ENCODE assay signal across 9 cellular contexts in the genomic region with DNA sequence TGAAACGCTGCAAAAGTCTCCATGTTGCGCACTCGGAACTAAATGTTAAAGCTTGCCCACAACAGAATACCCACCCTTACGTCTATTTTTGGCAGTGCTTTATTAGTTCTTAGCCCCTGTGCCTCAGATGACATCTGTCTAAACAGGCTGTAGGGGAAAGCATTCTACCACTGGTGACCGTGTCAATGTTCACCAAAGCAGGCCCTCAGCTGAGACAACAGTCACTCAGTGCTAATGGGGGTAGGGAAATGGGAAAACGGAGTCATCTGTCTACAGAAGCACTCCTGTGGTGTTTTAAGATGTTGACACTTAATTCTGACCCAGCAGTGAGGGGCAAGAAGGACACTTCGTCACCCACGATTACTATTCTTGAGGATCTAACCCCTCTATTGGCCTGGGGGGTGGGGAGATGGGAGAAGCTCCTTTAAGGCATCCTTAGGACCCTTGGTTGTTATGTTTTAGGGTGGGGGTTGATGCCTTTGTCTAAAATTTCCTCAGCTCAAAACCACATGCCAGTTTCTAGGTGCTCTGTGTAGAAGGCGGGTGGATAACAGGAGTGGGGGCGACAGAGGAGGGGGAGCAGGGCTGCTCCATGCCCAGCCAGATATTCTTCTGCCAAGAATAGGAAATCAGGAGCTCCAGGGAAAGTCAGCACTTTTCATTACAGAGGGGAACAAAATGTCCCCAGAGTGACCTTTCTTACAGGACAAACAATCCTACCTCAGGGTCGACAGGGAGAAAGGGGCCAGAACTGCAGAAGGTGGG. TPM values are rescaled to one million over a fixed set of nuclear protein-coding genes. Genes with fewer than 3 reads are reported as not detected.
DNase-seq lines count a peak whose midpoint lies in the region; ATAC-seq and TF ChIP-seq lines count a peak whose summit lies in the region.
"Had no signal": no experiment of that assay in that cellular context is flagged by ENCODE, and none has a peak within 500 bp of the region (broad histone marks: within the 10 kb centered on the region; RNA-seq: fewer than 3 reads in every experiment).

No MANE protein-coding gene starts in this region.

- peak overlapping the region in 1 of 2 donors; percentile 41 for H3K4me3 ChIP-seq in vagina

- peak overlapping the region; percentile 79 for H3K27ac ChIP-seq in vagina

- no peak for TF ChIP-seq CTCF in vagina (IDR thresholded peaks at IDR 0.05)

- H3K36me3 ChIP-seq in vagina, result no peaks in the 10 kb centered on the region

- intact Hi-C loops in vagina (cut with DNase I), result no loop called here

- no peak for DNase-seq in stimulated activated naive CD8-positive, alpha-beta T cell treated with anti-CD3 and anti-CD28 coated beads, Interleukin-15, Interleukin-2, amounts not matched to agents 100 U/mL and 50 U/mL, for 24 hours
- DNase-seq in memory B cell (ENCODE audit: low spot score in 2 of 2), result no peak
- DNase-seq in vagina (ENCODE audit: extremely low spot score in 2 of 2), result no peak
- DNase-seq: CD8-positive, alpha-beta memory T cell; testis had no signal

- H3K27me3 Mint-ChIP-seq in stimulated activated naive CD8-positive, alpha-beta T cell treated with anti-CD3 and anti-CD28 coated beads, Interleukin-15, Interleukin-2, amounts not matched to agents 100 ng/mL and 50 ng/mL, for 24 hours, result peaks cover 51% of the 10 kb centered on the region
- peaks cover 24% of the 10 kb centered on the region for H3K27me3 Mint-ChIP-seq in memory B cell

- H3K27me3 ChIP-seq in vagina, result no peaks in the 10 kb centered on the region
- H3K27me3 ChIP-seq: testis had no signal

- ATAC-seq in stimulated activated naive CD8-positive, alpha-beta T cell treated with anti-CD3 and anti-CD28 coated beads, Interleukin-15, Interleukin-2, amounts not matched to agents 100 U/mL and 50 U/mL, for 24 hours, result no peak
- ATAC-seq in memory B cell (ENCODE audit: low read depth) (no peak), GM18511 (IDR thresholded peaks at IDR 0.05; ENCODE audit: unreplicated experiment) (no peak), GM21576 (IDR thresholded peaks at IDR 0.05; ENCODE audit: unreplicated experiment) (no peak)

- peaks cover 18% of the 10 kb centered on the region for H3K4me1 Mint-ChIP-seq in stimulated activated naive CD8-positive, alpha-beta T cell treated with anti-CD3 and anti-CD28 coated beads, Interleukin-15, Interleukin-2, amounts not matched to agents 100 ng/mL and 50 ng/mL, for 24 hours (ENCODE audit: low read depth)
- peaks cover 14% of the 10 kb centered on the region for H3K4me1 Mint-ChIP-seq in memory B cell

- no peaks in the 10 kb centered on the region for H3K36me3 Mint-ChIP-seq in stimulated activated naive CD8-positive, alpha-beta T cell treated with anti-CD3 and anti-CD28 coated beads, Interleukin-15, Interleukin-2, amounts not matched to agents 100 ng/mL and 50 ng/mL, for 24 hours (ENCODE audit: low read depth)
- H3K36me3 Mint-ChIP-seq in memory B cell, result peaks cover 2% of the 10 kb centered on the region
- H3K36me3 Mint-ChIP-seq: CD8-positive, alpha-beta memory T cell had no signal

- no peak overlapping the region for H3K27ac Mint-ChIP-seq in stimulated activated naive CD8-positive, alpha-beta T cell treated with anti-CD3 and anti-CD28 coated beads, Interleukin-15, Interleukin-2, amounts not matched to agents 100 ng/mL and 50 ng/mL, for 24 hours
- H3K27ac Mint-ChIP-seq in memory B cell, result no peak overlapping the region

- H3K9me3 ChIP-seq in vagina, result no peaks in the 10 kb centered on the region
- H3K9me3 ChIP-seq: testis had no signal

- peak overlapping the region; percentile 30 for H3K4me3 Mint-ChIP-seq in stimulated activated naive CD8-positive, alpha-beta T cell treated with anti-CD3 and anti-CD28 coated beads, Interleukin-15, Interleukin-2, amounts not matched to agents 100 ng/mL and 50 ng/mL, for 24 hours
- peak overlapping the region; percentile 14 for H3K4me3 Mint-ChIP-seq in memory B cell

- no peak for TF ChIP-seq POLR2A in vagina (IDR thresholded peaks at IDR 0.05)

- no peaks in the 10 kb centered on the region for H3K9me3 Mint-ChIP-seq in stimulated activated naive CD8-positive, alpha-beta T cell treated with anti-CD3 and anti-CD28 coated beads, Interleukin-15, Interleukin-2, amounts not matched to agents 100 ng/mL and 50 ng/mL, for 24 hours
- no peaks in the 10 kb centered on the region for H3K9me3 Mint-ChIP-seq in memory B cell
- H3K9me3 Mint-ChIP-seq: CD8-positive, alpha-beta memory T cell had no signal

- peaks cover 39% of the 10 kb centered on the region for H3K4me1 ChIP-seq in vagina

RNA-seq across cellular contexts. Expression of gene MFRP, which starts 15.6 kb away (rescaled TPM):
- not detected for total RNA-seq in vagina
- total RNA-seq: activated CD8-positive, alpha-beta memory T cell treated with anti-CD3 and anti-CD28 coated beads for 36 hours; CD8-positive, alpha-beta memory T cell; testis had no signal

RNA-seq across cellular contexts. Expression of gene USP2, which starts 19.3 kb away (rescaled TPM):
- 2.5 TPM for total RNA-seq in vagina

RNA-seq across cellular contexts. Expression of gene C1QTNF5, which starts 21.5 kb away (rescaled TPM):
- total RNA-seq in vagina, result 32.2 TPM
- total RNA-seq: activated CD8-positive, alpha-beta memory T cell treated with anti-CD3 and anti-CD28 coated beads for 36 hours; CD8-positive, alpha-beta memory T cell had no signal

RNA-seq across cellular contexts. Expression of gene RNF26, which starts 27.8 kb away (rescaled TPM):
- total RNA-seq in vagina, result 19.6 TPM

RNA-seq across cellular contexts. Expression of gene MCAM, which starts 45.2 kb away (rescaled TPM):
- total RNA-seq in vagina, result 295 TPM
